Comparison of ENCODE assay signal across 12 cellular contexts in genomic region chr9:89874351-89875321, GRCh38.
DNase-seq lines count a peak whose midpoint lies in the region; ATAC-seq and TF ChIP-seq lines count a peak whose summit lies in the region.
"Had no signal": no experiment of that assay in that cellular context is flagged by ENCODE, and none has a peak within 500 bp of the region (broad histone marks: within the 10 kb centered on the region; RNA-seq: fewer than 3 reads in every experiment).

No MANE protein-coding gene starts in this region.

- peaks cover 29% of the 10 kb centered on the region for H3K4me1 ChIP-seq in lower lobe of right lung
- H3K4me1 ChIP-seq in upper lobe of left lung, result peaks cover 17 to 35% (median 33%) of the 10 kb centered on the region in 4 donors

- H3K4me3 Mint-ChIP-seq in brain, result peak overlapping the region in 1 of 5 experiments; percentile 15

- H3K27me3 ChIP-seq in lower lobe of right lung (ENCODE audit: low read depth) (no peaks in the 10 kb centered on the region), upper lobe of left lung (no peaks in the 10 kb centered on the region)

- intact Hi-C loops in lower lobe of right lung (cut with DNase I), result no loop called here

- DNase-seq in NCI-H748 (lab: John Stamatoyannopoulos, UW; ENCODE audit: unreplicated experiment) (peak; percentile 21), NCI-H748 treated with DMSO at 0.1 percent for 48 hours (lab: John Stamatoyannopoulos, UW) (no peak), lower lobe of right lung (peak; percentile 48), upper lobe of left lung (peak; percentile 54 to 70), SIG-M5 (lab: John Stamatoyannopoulos, UW) (no peak), activated gamma-delta T cell treated with Interleukin-2 at 50 U/mL for 16 hours (no peak)
- DNase-seq: activated naive CD4-positive, alpha-beta T cell treated with anti-CD3 and anti-CD28 coated beads, Interleukin-2, amount 50 U/mL, for 16 hours; kidney glomerular epithelial cell; NCI-H1930; T-helper 9 cell had no signal

- peaks cover 52% of the 10 kb centered on the region for H3K4me1 Mint-ChIP-seq in brain

- no peak for TF ChIP-seq CTCF in brain (conservative IDR thresholded peaks at IDR 0.05)
- TF ChIP-seq CTCF in lower lobe of right lung (IDR thresholded peaks at IDR 0.05), result no peak
- TF ChIP-seq CTCF in upper lobe of left lung (IDR thresholded peaks at IDR 0.05), result peak in 1 of 6 experiments; percentile 10

- H3K27me3 Mint-ChIP-seq in brain, result peaks cover under 1% of the 10 kb centered on the region

- peak; percentile 24 to 43 for ATAC-seq in lower lobe of right lung
- ATAC-seq in upper lobe of left lung (ENCODE audit: low FRiP score in 2 of 2), result peak in 1 of 2 donors; percentile 34
- no peak for ATAC-seq in GM18511 (IDR thresholded peaks at IDR 0.05; ENCODE audit: unreplicated experiment)

- peaks cover 0 to 2% (median 0%) of the 10 kb centered on the region in 5 experiments for H3K9me3 Mint-ChIP-seq in brain

- H3K27ac ChIP-seq in lower lobe of right lung (peak overlapping the region; percentile 36), upper lobe of left lung (peak overlapping the region; percentile 12 to 57 (median 39))

- WGBS in upper lobe of left lung, 2 donors, result 49 to 58% methylated on average over 13 to 18 of the region's 18 CpGs

- TF ChIP-seq EP300 in upper lobe of left lung (IDR thresholded peaks at IDR 0.05), result peak in 1 of 4 donors; percentile 54

- no peak for TF ChIP-seq POLR2A in upper lobe of left lung (IDR thresholded peaks at IDR 0.05)

- H3K9me3 ChIP-seq in lower lobe of right lung (no peaks in the 10 kb centered on the region), upper lobe of left lung (no peaks in the 10 kb centered on the region)

- H3K36me3 Mint-ChIP-seq in brain, result no peaks in the 10 kb centered on the region

- H3K27ac Mint-ChIP-seq in brain, result peak overlapping the region; percentile 45 to 87 (median 78)

- H3K4me3 ChIP-seq in lower lobe of right lung, result no peak overlapping the region
- H3K4me3 ChIP-seq in upper lobe of left lung, result no peak overlapping the region

- no peaks in the 10 kb centered on the region for H3K36me3 ChIP-seq in lower lobe of right lung
- no peaks in the 10 kb centered on the region for H3K36me3 ChIP-seq in upper lobe of left lung

Comparison
In these comparisons a context has a peak if more than half of its experiments do, and no peak if none do; other contexts are left out.
1. DNase-seq: peak in NCI-H748 (single experiment), lower lobe of right lung (single experiment) and upper lobe of left lung (2 of 2); none in NCI-H748 treated with DMSO at 0.1 percent for 48 hours (single experiment), SIG-M5 (single experiment) and activated gamma-delta T cell treated with Interleukin-2 at 50 U/mL for 16 hours (single experiment).